27 cellular contexts compared by ENCODE assay signal in the genomic region with DNA sequence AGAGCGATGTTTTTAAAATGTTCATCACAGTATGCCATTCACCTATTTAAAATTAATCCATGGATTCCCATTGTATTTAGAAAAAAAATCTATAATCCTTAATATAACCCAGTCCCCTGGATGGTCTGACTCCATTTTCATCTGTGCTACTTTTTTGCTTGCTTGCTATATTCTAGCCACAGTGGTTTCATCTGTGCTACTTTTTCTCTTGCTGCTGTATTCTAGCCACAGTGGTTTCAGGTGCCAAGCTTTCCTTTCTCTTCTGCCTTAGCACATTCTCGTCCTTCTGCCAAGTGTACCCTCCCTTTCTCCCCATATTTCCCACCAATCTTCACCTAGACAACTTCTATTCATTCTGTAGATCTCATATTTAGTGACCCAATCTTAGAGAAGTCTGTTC.
"Had no signal": no experiment of that assay in that cellular context is flagged by ENCODE, and none has a peak within 500 bp of the region (broad histone marks: within the 10 kb centered on the region; RNA-seq: fewer than 3 reads in every experiment).

No MANE protein-coding gene starts in this region.

- H3K9me3 ChIP-seq: Peyer's patch had no signal

- H3K36me3 Mint-ChIP-seq: activated naive CD8-positive, alpha-beta T cell treated with anti-CD3 and anti-CD28 coated beads for 36 hours had no signal

- H3K4me3 ChIP-seq: cardiac muscle cell, Peyer's patch had no signal

- ATAC-seq: activated CD8-positive, alpha-beta T cell treated with anti-CD3 and anti-CD28 coated beads for 36 hours; activated T-cell treated with anti-CD3 and anti-CD28 coated beads, Interleukin-2, amount 50 U/mL, for 72 hours; activated T-helper 17 cell treated with anti-CD3 and anti-CD28 coated beads, Interleukin-2, amount 50 U/mL, for 72 hours; PC-3 had no signal

- H3K27me3 Mint-ChIP-seq: activated CD8-positive, alpha-beta T cell treated with anti-CD3 and anti-CD28 coated beads for 36 hours; activated naive CD8-positive, alpha-beta T cell treated with anti-CD3 and anti-CD28 coated beads for 36 hours; central memory CD8-positive, alpha-beta T cell had no signal

- H3K4me1 Mint-ChIP-seq: activated CD4-positive, alpha-beta T cell treated with anti-CD3 and anti-CD28 coated beads, Interleukin-2, amount 10 ng/mL, durations not matched to agents 24 days and 14 days; activated naive CD8-positive, alpha-beta T cell treated with anti-CD3 and anti-CD28 coated beads for 36 hours; activated T-helper 17 cell treated with anti-CD3 and anti-CD28 coated beads, Interleukin-2, amount 50 U/mL, for 72 hours; central memory CD8-positive, alpha-beta T cell had no signal

- H3K4me1 ChIP-seq: Peyer's patch had no signal

- H3K27me3 ChIP-seq: cardiac muscle cell, Peyer's patch had no signal

- H3K4me3 Mint-ChIP-seq: activated CD4-positive, alpha-beta T cell treated with anti-CD3 and anti-CD28 coated beads, Interleukin-2, amount 10 ng/mL, durations not matched to agents 24 days and 14 days; activated CD8-positive, alpha-beta T cell treated with anti-CD3 and anti-CD28 coated beads for 36 hours; activated naive CD8-positive, alpha-beta T cell treated with anti-CD3 and anti-CD28 coated beads for 36 hours; activated T-cell treated with anti-CD3 and anti-CD28 coated beads, Interleukin-2, amount 50 U/mL, for 72 hours; activated T-helper 17 cell treated with anti-CD3 and anti-CD28 coated beads, Interleukin-2, amount 50 U/mL, for 72 hours; central memory CD8-positive, alpha-beta T cell had no signal

- H3K27ac Mint-ChIP-seq: activated CD4-positive, alpha-beta T cell treated with anti-CD3 and anti-CD28 coated beads, Interleukin-2, amount 10 ng/mL, durations not matched to agents 24 days and 14 days; activated CD8-positive, alpha-beta T cell treated with anti-CD3 and anti-CD28 coated beads for 36 hours; activated naive CD8-positive, alpha-beta T cell treated with anti-CD3 and anti-CD28 coated beads for 36 hours; activated T-cell treated with anti-CD3 and anti-CD28 coated beads, Interleukin-2, amount 50 U/mL, for 72 hours; activated T-helper 17 cell treated with anti-CD3 and anti-CD28 coated beads, Interleukin-2, amount 50 U/mL, for 72 hours had no signal

- DNase-seq: activated CD4-positive, alpha-beta T cell treated with anti-CD3 and anti-CD28 coated beads, Interleukin-2, amount 10 ng/mL, durations not matched to agents 24 days and 14 days; activated CD4-positive, alpha-beta T cell treated with anti-CD3 and anti-CD28 coated beads, Interleukin-2, amount 50 U/mL, for 4 hours; activated CD8-positive, alpha-beta T cell treated with anti-CD3 and anti-CD28 coated beads for 36 hours; activated effector memory CD4-positive, alpha-beta T cell treated with anti-CD3 and anti-CD28 coated beads, Interleukin-2, amount 50 U/mL, for 16 hours; activated naive CD4-positive, alpha-beta T cell; activated naive CD4-positive, alpha-beta T cell treated with anti-CD3 and anti-CD28 coated beads, Interleukin-2, amount 50 U/mL, for 16 hours; activated naive CD8-positive, alpha-beta T cell treated with anti-CD3 and anti-CD28 coated beads for 36 hours; activated T-cell treated with anti-CD3 and anti-CD28 coated beads, Interleukin-2, amount 50 U/mL, for 1 hour; activated T-cell treated with anti-CD3 and anti-CD28 coated beads, Interleukin-2, amount 50 U/mL, for 72 hours; amniotic stem cell; aorta; NCI-H1417 treated with DMSO at 0.1 percent for 48 hours; NCI-H187 treated with DMSO at 0.1 percent for 48 hours; NCI-H2227 treated with DMSO at 0.1 percent for 48 hours; NCI-H446; NCI-H526 treated with DMSO at 0.1 percent for 48 hours; NK-92 treated with Interleukin-12 subunit alpha and Interleukin-12 subunit beta, amount 100 ng/mL, for 24 hours; PC-3; Peyer's patch; RPMI8226; SW 1271; T-helper 1 cell; T-helper 2 cell; T-helper 9 cell had no signal

- H3K9me3 Mint-ChIP-seq: activated CD4-positive, alpha-beta T cell treated with anti-CD3 and anti-CD28 coated beads, Interleukin-2, amount 10 ng/mL, durations not matched to agents 24 days and 14 days; activated CD8-positive, alpha-beta T cell treated with anti-CD3 and anti-CD28 coated beads for 36 hours; activated naive CD8-positive, alpha-beta T cell treated with anti-CD3 and anti-CD28 coated beads for 36 hours; activated T-cell treated with anti-CD3 and anti-CD28 coated beads, Interleukin-2, amount 50 U/mL, for 72 hours; activated T-helper 17 cell treated with anti-CD3 and anti-CD28 coated beads, Interleukin-2, amount 50 U/mL, for 72 hours; central memory CD8-positive, alpha-beta T cell had no signal

- H3K27ac ChIP-seq: cardiac muscle cell, Peyer's patch had no signal

- H3K36me3 ChIP-seq: cardiac muscle cell, Peyer's patch had no signal
